In genomic region chr5:168086736-168087135, GRCh38 we compare ENCODE assay signal across 27 cellular contexts.
DNase-seq lines count a peak whose midpoint lies in the region; ATAC-seq and TF ChIP-seq lines count a peak whose summit lies in the region.
"Had no signal": no experiment of that assay in that cellular context is flagged by ENCODE, and none has a peak within 500 bp of the region (broad histone marks: within the 10 kb centered on the region; RNA-seq: fewer than 3 reads in every experiment).

No MANE protein-coding gene starts in this region.

- POLR2A ChIA-PET in MCF 10A (lab: Yijun Ruan, JAX): interaction anchor here (1.0 kb wide), 1 partner anchor 133 kb away, joined by 3 read pairs; no protein-coding TSS in a partner anchor

- H3K9ac ChIP-seq in skeletal muscle satellite cell (ENCODE audit: low read depth, low read length): no peak overlapping the region

- peaks cover 0 to 13% (median 0%) of the 10 kb centered on the region in 9 donors for H3K36me3 ChIP-seq in heart left ventricle
- H3K36me3 ChIP-seq in skeletal muscle satellite cell (ENCODE audit: insufficient read depth, low read length): no peaks in the 10 kb centered on the region
- H3K36me3 ChIP-seq: HAP-1, spleen had no signal

- no TSS peak for BruUV-seq in MCF 10A (replicated peaks; lab: Mats Ljungman, UMichigan)

- H3K27me3 Mint-ChIP-seq in HFFc6 (ENCODE audit: insufficient read depth) (peaks cover 8% of the 10 kb centered on the region), MCF 10A (ENCODE audit: insufficient read depth, unreplicated experiment) (no peaks in the 10 kb centered on the region)
- H3K27me3 Mint-ChIP-seq in activated naive CD8-positive, alpha-beta T cell treated with anti-CD3 and anti-CD28 coated beads, Interleukin-2, amount 50 U/mL, for 24 hours: no peaks in the 10 kb centered on the region
- H3K27me3 Mint-ChIP-seq: activated CD8-positive, alpha-beta memory T cell treated with anti-CD3 and anti-CD28 coated beads, Interleukin-2, amount 10 ng/mL, durations not matched to agents 7 days and 5 days had no signal

- peak overlapping the region; percentile 72 for H3K4me2 ChIP-seq in skeletal muscle satellite cell (ENCODE audit: low read length)

- H3K4me3 ChIP-seq in heart left ventricle: no peak overlapping the region
- H3K4me3 ChIP-seq in epithelial cell of esophagus (ENCODE audit: low read length): no peak overlapping the region
- no peak overlapping the region for H3K4me3 ChIP-seq in skeletal muscle satellite cell (ENCODE audit: low read length)
- H3K4me3 ChIP-seq: HAP-1, lung, spleen, testis had no signal

- H3K9me3 ChIP-seq in heart left ventricle (peaks cover 0 to 2% (median 0%) of the 10 kb centered on the region in 12 donors), skeletal muscle satellite cell (replicated peaks; ENCODE audit: low read length) (no peaks in the 10 kb centered on the region)
- H3K9me3 ChIP-seq: HAP-1, testis had no signal

- TF ChIP-seq POLR2A in heart left ventricle (IDR thresholded peaks at IDR 0.05): no peak

- H3K27me3 ChIP-seq in heart left ventricle (no peaks in the 10 kb centered on the region), skeletal muscle satellite cell (ENCODE audit: control insufficient read depth, insufficient read depth, low read length) (no peaks in the 10 kb centered on the region)
- H3K27me3 ChIP-seq: testis had no signal

- H3K36me3 Mint-ChIP-seq in HFFc6 (ENCODE audit: low read depth) (no peaks in the 10 kb centered on the region), MCF 10A (ENCODE audit: insufficient read depth, unreplicated experiment) (no peaks in the 10 kb centered on the region)
- H3K36me3 Mint-ChIP-seq in activated naive CD8-positive, alpha-beta T cell treated with anti-CD3 and anti-CD28 coated beads, Interleukin-2, amount 50 U/mL, for 24 hours (ENCODE audit: low read depth): no peaks in the 10 kb centered on the region
- H3K36me3 Mint-ChIP-seq: activated CD8-positive, alpha-beta memory T cell treated with anti-CD3 and anti-CD28 coated beads, Interleukin-2, amount 10 ng/mL, durations not matched to agents 7 days and 5 days; CD8-positive, alpha-beta T cell; natural killer cell had no signal

- intact Hi-C loops in heart left ventricle (cut with DNase I) (no loop called here), left cardiac atrium (cut with DNase I) (no loop called here), MCF 10A (cut with micrococcal nuclease) (no loop called here)

- H3K27ac Mint-ChIP-seq in HFFc6 (no peak overlapping the region), MCF 10A (ENCODE audit: low read depth, unreplicated experiment) (no peak overlapping the region)
- no peak overlapping the region for H3K27ac Mint-ChIP-seq in activated naive CD8-positive, alpha-beta T cell treated with anti-CD3 and anti-CD28 coated beads, Interleukin-2, amount 50 U/mL, for 24 hours
- H3K27ac Mint-ChIP-seq: activated CD8-positive, alpha-beta memory T cell treated with anti-CD3 and anti-CD28 coated beads, Interleukin-2, amount 10 ng/mL, durations not matched to agents 7 days and 5 days; activated T-cell treated with anti-CD3 and anti-CD28 coated beads, Interleukin-2, amount 50 U/mL, for 72 hours; B cell; CD8-positive, alpha-beta T cell; dendritic cell treated with granulocyte-macrophage colony-stimulating factor and Interleukin-4, amounts not matched to agents 40 ng/mL and 50 ng/mL, for 4 days; natural killer cell; stimulated activated naive CD8-positive, alpha-beta T cell treated with anti-CD3 and anti-CD28 coated beads, Interleukin-15, Interleukin-2, amounts not matched to agents 100 ng/mL and 50 ng/mL, for 24 hours had no signal

- ATAC-seq in heart left ventricle (peak in 3 of 4 donors; percentile 29 to 33 (median 30)), left cardiac atrium (no peak), HG03378 (IDR thresholded peaks at IDR 0.05; ENCODE audit: unreplicated experiment) (no peak)
- no peak for ATAC-seq in activated naive CD8-positive, alpha-beta T cell treated with anti-CD3 and anti-CD28 coated beads, Interleukin-2, amount 50 U/mL, for 24 hours
- ATAC-seq: activated CD4-positive, CD25-positive, alpha-beta regulatory T cell treated with anti-CD3 and anti-CD28 coated beads, Interleukin-2, amount 50 U/mL, for 24 hours; activated CD8-positive, alpha-beta memory T cell treated with anti-CD3 and anti-CD28 coated beads, Interleukin-2, amount 10 ng/mL, durations not matched to agents 7 days and 5 days; activated T-cell treated with anti-CD3 and anti-CD28 coated beads, Interleukin-2, amount 50 U/mL, for 72 hours; CD8-positive, alpha-beta T cell; natural killer cell had no signal

- no peak for DNase-seq in heart left ventricle
- no peak for DNase-seq in left cardiac atrium
- no peak for DNase-seq in HFFc6
- DNase-seq in epithelial cell of esophagus (ENCODE audit: low read depth): no peak
- no peak for DNase-seq in MCF 10A (ENCODE audit: unreplicated experiment)
- DNase-seq in activated naive CD8-positive, alpha-beta T cell treated with anti-CD3 and anti-CD28 coated beads, Interleukin-2, amount 50 U/mL, for 24 hours: no peak
- DNase-seq: activated CD4-positive, alpha-beta T cell treated with anti-CD3 and anti-CD28 coated beads, Interleukin-2, amount 50 U/mL, for 4 hours; activated CD8-positive, alpha-beta memory T cell treated with anti-CD3 and anti-CD28 coated beads, Interleukin-2, amount 10 ng/mL, durations not matched to agents 7 days and 5 days; activated T-cell treated with anti-CD3 and anti-CD28 coated beads, Interleukin-2, amount 50 U/mL, for 72 hours; CD8-positive, alpha-beta T cell; Kasumi-1; MV-4-11; natural killer cell; NCI-H1436; occipital lobe; spleen; stimulated activated CD4-positive, alpha-beta T cell treated with anti-CD3 and anti-CD28 coated beads, Interleukin-2, amount 100 ng/mL, for 24 hours; T-helper 1 cell; testis had no signal

- no peak overlapping the region for H3K27ac ChIP-seq in heart left ventricle
- H3K27ac ChIP-seq: spleen, testis had no signal

- WGBS in heart left ventricle, 4 donors: 48 to 68% (median 59%) methylated on average over 2 of the region's 2 CpGs

- no peaks in the 10 kb centered on the region for H3K9me3 Mint-ChIP-seq in HFFc6
- no peaks in the 10 kb centered on the region for H3K9me3 Mint-ChIP-seq in MCF 10A (ENCODE audit: unreplicated experiment)
- peaks cover 3% of the 10 kb centered on the region for H3K9me3 Mint-ChIP-seq in activated naive CD8-positive, alpha-beta T cell treated with anti-CD3 and anti-CD28 coated beads, Interleukin-2, amount 50 U/mL, for 24 hours
- H3K9me3 Mint-ChIP-seq: activated T-cell treated with anti-CD3 and anti-CD28 coated beads, Interleukin-2, amount 50 U/mL, for 72 hours; dendritic cell treated with granulocyte-macrophage colony-stimulating factor and Interleukin-4, amounts not matched to agents 40 ng/mL and 50 ng/mL, for 4 days; natural killer cell had no signal

- CTCF ChIA-PET in MCF 10A (lab: Yijun Ruan, JAX): interaction anchor here (0.6 to 3.3 kb wide), 9 partner anchors 9 to 1017 kb away, joined by 3 to 16 read pairs (median 3); no protein-coding TSS in a partner anchor

- H3K4me3 Mint-ChIP-seq in HFFc6 (peak overlapping the region; percentile 52; the same call in 1 of the 2 replicates), MCF 10A (ENCODE audit: unreplicated experiment) (no peak overlapping the region)
- H3K4me3 Mint-ChIP-seq in activated naive CD8-positive, alpha-beta T cell treated with anti-CD3 and anti-CD28 coated beads, Interleukin-2, amount 50 U/mL, for 24 hours: no peak overlapping the region
- H3K4me3 Mint-ChIP-seq: activated CD8-positive, alpha-beta memory T cell treated with anti-CD3 and anti-CD28 coated beads, Interleukin-2, amount 10 ng/mL, durations not matched to agents 7 days and 5 days; activated T-cell treated with anti-CD3 and anti-CD28 coated beads, Interleukin-2, amount 50 U/mL, for 72 hours; B cell; CD8-positive, alpha-beta T cell; dendritic cell treated with granulocyte-macrophage colony-stimulating factor and Interleukin-4, amounts not matched to agents 40 ng/mL and 50 ng/mL, for 4 days; natural killer cell; stimulated activated naive CD8-positive, alpha-beta T cell treated with anti-CD3 and anti-CD28 coated beads, Interleukin-15, Interleukin-2, amounts not matched to agents 100 ng/mL and 50 ng/mL, for 24 hours had no signal

- peaks cover 34% of the 10 kb centered on the region for H3K4me1 Mint-ChIP-seq in HFFc6 (ENCODE audit: low read depth)
- H3K4me1 Mint-ChIP-seq in MCF 10A (ENCODE audit: insufficient read depth, unreplicated experiment): peaks cover 9% of the 10 kb centered on the region
- H3K4me1 Mint-ChIP-seq in activated naive CD8-positive, alpha-beta T cell treated with anti-CD3 and anti-CD28 coated beads, Interleukin-2, amount 50 U/mL, for 24 hours: no peaks in the 10 kb centered on the region
- H3K4me1 Mint-ChIP-seq: activated CD8-positive, alpha-beta memory T cell treated with anti-CD3 and anti-CD28 coated beads, Interleukin-2, amount 10 ng/mL, durations not matched to agents 7 days and 5 days; B cell; natural killer cell had no signal

- TF ChIP-seq CTCF in heart left ventricle (IDR thresholded peaks at IDR 0.05): no peak
- 0 out of 2 replicates have a peak, but pooled peaks have one; percentile 1 for TF ChIP-seq CTCF in HFFc6 (IDR thresholded peaks at IDR 0.05)
- TF ChIP-seq CTCF in epithelial cell of esophagus (IDR thresholded peaks at IDR 0.05; ENCODE audit: insufficient read depth, low read depth, low read length, missing control alignments): peak; percentile 1
- TF ChIP-seq CTCF in MCF 10A (IDR thresholded peaks at IDR 0.05; ENCODE audit: unreplicated experiment): no peak

- H3K4me1 ChIP-seq in heart left ventricle: peaks cover 0 to 27% (median 4%) of the 10 kb centered on the region in 12 donors
- H3K4me1 ChIP-seq in skeletal muscle satellite cell (ENCODE audit: control insufficient read depth, insufficient read depth, low read length): peaks cover 19% of the 10 kb centered on the region
- H3K4me1 ChIP-seq: HAP-1, spleen, testis had no signal

Comparison
In these comparisons a context has a peak if more than half of its experiments do, and no peak if none do; other contexts are left out.
1. ATAC-seq: peak in heart left ventricle (3 of 4); none in left cardiac atrium (0 of 2), activated naive CD8-positive, alpha-beta T cell treated with anti-CD3 and anti-CD28 coated beads, Interleukin-2, amount 50 U/mL, for 24 hours (single experiment) and HG03378 (single experiment).
2. CTCF ChIP-seq: peak in HFFc6 (single experiment) and epithelial cell of esophagus (single experiment); none in heart left ventricle (0 of 12) and MCF 10A (single experiment).